Comparison of ENCODE assay signal across 11 cellular contexts in genomic region chr9:18861599-18862546, GRCh38.
DNase-seq lines count a peak whose midpoint lies in the region; ATAC-seq and TF ChIP-seq lines count a peak whose summit lies in the region.
"Had no signal": no experiment of that assay in that cellular context is flagged by ENCODE, and none has a peak within 500 bp of the region (broad histone marks: within the 10 kb centered on the region; RNA-seq: fewer than 3 reads in every experiment).

No MANE protein-coding gene starts in this region.

- TF ChIP-seq CTCF in gastroesophageal sphincter (IDR thresholded peaks at IDR 0.05) (peak in 1 of 4 experiments; percentile 48), testis (IDR thresholded peaks at IDR 0.05) (no peak)

- peak overlapping the region; percentile 48 for H3K9ac ChIP-seq in adipocyte (ENCODE audit: low read length)
- no peak overlapping the region for H3K9ac ChIP-seq in muscle layer of colon (ENCODE audit: low read length)

- H3K36me3 ChIP-seq in adipocyte (ENCODE audit: control insufficient read depth, insufficient read depth, low read length, severe bottlenecking): no peaks in the 10 kb centered on the region
- no peaks in the 10 kb centered on the region for H3K36me3 ChIP-seq in gastroesophageal sphincter
- no peaks in the 10 kb centered on the region for H3K36me3 ChIP-seq in muscle layer of colon (ENCODE audit: insufficient read depth, low read length)
- H3K36me3 ChIP-seq in testis (ENCODE audit: low read depth, missing control alignments): no peaks in the 10 kb centered on the region

- WGBS in gastroesophageal sphincter (ENCODE audit: low coverage in 1 of 2), 2 donors: 19 to 50% methylated on average over 5 to 14 of the region's 14 CpGs
- WGBS in testis, 2 donors: 45 to 57% methylated on average over 14 of the region's 14 CpGs

- H3K4me1 ChIP-seq in adipocyte (ENCODE audit: control insufficient read depth, insufficient read depth, low read length) (peaks cover 58% of the 10 kb centered on the region), gastroesophageal sphincter (peaks cover 13 to 57% (median 15%) of the 10 kb centered on the region in 3 donors), muscle layer of colon (ENCODE audit: insufficient read depth, low read length) (peaks cover 27% of the 10 kb centered on the region), testis (no peaks in the 10 kb centered on the region)

- no peak for TF ChIP-seq EP300 in gastroesophageal sphincter (IDR thresholded peaks at IDR 0.05)

- peak; percentile 82 for ATAC-seq in gastroesophageal sphincter
- no peak for ATAC-seq in GM18520 (IDR thresholded peaks at IDR 0.05; ENCODE audit: unreplicated experiment)
- ATAC-seq in HG03039 (IDR thresholded peaks at IDR 0.05; ENCODE audit: unreplicated experiment): no peak

- H3K4me3 ChIP-seq in adipocyte (ENCODE audit: low read length): peak overlapping the region; percentile 6
- H3K4me3 ChIP-seq in gastroesophageal sphincter: peak overlapping the region in 1 of 2 donors; percentile 22
- H3K4me3 ChIP-seq in muscle layer of colon (ENCODE audit: low read depth in 1 of 2, low read length in 2 of 2): peak overlapping the region in 1 of 2 donors; percentile 5
- H3K4me3 ChIP-seq in testis: no peak overlapping the region
- H3K4me3 ChIP-seq: lung had no signal

- no peak for TF ChIP-seq POLR2A in gastroesophageal sphincter (IDR thresholded peaks at IDR 0.05)
- TF ChIP-seq POLR2A in testis (IDR thresholded peaks at IDR 0.05): no peak

- H3K27ac ChIP-seq in gastroesophageal sphincter (peak overlapping the region; percentile 48 to 79 (median 74)), muscle layer of colon (ENCODE audit: low read depth, low read length) (peak overlapping the region; percentile 16), testis (peak overlapping the region in 1 of 2 donors; percentile 39)

- DNase-seq in adipocyte (ENCODE audit: low read depth) (no peak), testis (peak; percentile 50)
- no peak for DNase-seq in activated CD4-positive, CD25-positive, alpha-beta regulatory T cell (lab: John Stamatoyannopoulos, UW)
- no peak for DNase-seq in activated CD4-positive, alpha-beta T cell treated with anti-CD3 and anti-CD28 coated beads, Interleukin-2, amount 50 U/mL, for 48 hours
- DNase-seq: activated CD4-positive, alpha-beta T cell treated with anti-CD3 and anti-CD28 coated beads, Interleukin-2, amount 10 ng/mL, durations not matched to agents 24 days and 14 days; NCI-H774 had no signal

- H3K9me3 ChIP-seq in adipocyte (ENCODE audit: control insufficient read depth, low read length): no peaks in the 10 kb centered on the region
- no peaks in the 10 kb centered on the region for H3K9me3 ChIP-seq in gastroesophageal sphincter
- no peaks in the 10 kb centered on the region for H3K9me3 ChIP-seq in muscle layer of colon (ENCODE audit: low read length)
- no peaks in the 10 kb centered on the region for H3K9me3 ChIP-seq in testis

- H3K27me3 ChIP-seq in adipocyte (replicated peaks; ENCODE audit: control insufficient read depth, insufficient read depth, low read length) (no peaks in the 10 kb centered on the region), gastroesophageal sphincter (no peaks in the 10 kb centered on the region), muscle layer of colon (ENCODE audit: control insufficient read depth in 1 of 2, insufficient read depth in 2 of 2, low read length in 2 of 2) (no peaks in the 10 kb centered on the region), testis (no peaks in the 10 kb centered on the region)

- intact Hi-C loops in testis (cut with DNase I; ENCODE audit: low total_unique reads): no loop called here
